ENCODE assay signal across 14 cellular contexts in genomic region chr4:128660361-128660964, GRCh38.
DNase-seq lines count a peak whose midpoint lies in the region; ATAC-seq and TF ChIP-seq lines count a peak whose summit lies in the region.
"Had no signal": no experiment of that assay in that cellular context is flagged by ENCODE, and none has a peak within 500 bp of the region (broad histone marks: within the 10 kb centered on the region; RNA-seq: fewer than 3 reads in every experiment).

No MANE protein-coding gene starts in this region.

- H3K4me3 ChIP-seq in PC-3 (ENCODE audit: low read length) (no peak overlapping the region), transverse colon (no peak overlapping the region)
- H3K4me3 ChIP-seq: skin epidermis had no signal

- H3K27ac ChIP-seq in PC-3 (ENCODE audit: low read length) (no peak overlapping the region), transverse colon (peak overlapping the region; percentile 67 to 85 (median 76)), foreskin keratinocyte (no peak overlapping the region)

- ATAC-seq in PC-3 = peak; percentile 45; the same call in 1 of the 2 replicates
- no peak for ATAC-seq in GM18909 (IDR thresholded peaks at IDR 0.05; ENCODE audit: poor library complexity, unreplicated experiment)
- no peak for ATAC-seq in foreskin keratinocyte
- ATAC-seq: effector memory CD8-positive, alpha-beta T cell had no signal

- H3K9me3 ChIP-seq in PC-3 (ENCODE audit: low read length) (no peaks in the 10 kb centered on the region), transverse colon (no peaks in the 10 kb centered on the region)

- intact Hi-C loops in PC-3 (cut with micrococcal nuclease) (no loop called here), transverse colon (cut with DNase I; ENCODE audit: low total_unique reads) (no loop called here)

- CTCF ChIA-PET in PC-3 (lab: Charles Lee) = no interaction called here

- H3K36me3 ChIP-seq in PC-3 (ENCODE audit: low read depth, low read length) = no peaks in the 10 kb centered on the region
- no peaks in the 10 kb centered on the region for H3K36me3 ChIP-seq in transverse colon

- TF ChIP-seq CTCF in PC-3 (conservative IDR thresholded peaks at IDR 0.05; ENCODE audit: low read depth, low read length) = no peak
- TF ChIP-seq CTCF in mesothelial cell of epicardium (IDR thresholded peaks at IDR 0.05; ENCODE audit: unreplicated experiment) = no peak
- TF ChIP-seq CTCF in transverse colon (IDR thresholded peaks at IDR 0.05) = no peak
- no peak for TF ChIP-seq CTCF in foreskin keratinocyte (conservative IDR thresholded peaks at IDR 0.05)

- H3K79me2 ChIP-seq in PC-3 (ENCODE audit: low read length) = no peaks in the 10 kb centered on the region

- no peaks in the 10 kb centered on the region for H3K27me3 Mint-ChIP-seq in mesothelial cell of epicardium (ENCODE audit: low read depth)

- POLR2A ChIA-PET in PC-3 (lab: Charles Lee; ENCODE audit: unreplicated experiment) = no interaction called here

- no peaks in the 10 kb centered on the region for H4K20me1 ChIP-seq in PC-3 (ENCODE audit: low read length)

- no peak overlapping the region for H3K4me3 Mint-ChIP-seq in mesothelial cell of epicardium
- H3K4me3 Mint-ChIP-seq: effector memory CD8-positive, alpha-beta T cell had no signal

- H3K9me2 ChIP-seq in PC-3 (replicated peaks; ENCODE audit: low read length) = no peaks in the 10 kb centered on the region

- TF ChIP-seq EP300 in transverse colon (IDR thresholded peaks at IDR 0.05; ENCODE audit: low read depth) = peak; percentile 96

- H3K4me2 ChIP-seq in PC-3 (ENCODE audit: low read length) = no peak overlapping the region

- H3K27me3 ChIP-seq in PC-3 (ENCODE audit: low read length) (no peaks in the 10 kb centered on the region), transverse colon (no peaks in the 10 kb centered on the region), foreskin keratinocyte (peaks cover 12% of the 10 kb centered on the region)

- no peaks in the 10 kb centered on the region for H3F3A ChIP-seq in PC-3 (ENCODE audit: low read length, unreplicated experiment)

- peak overlapping the region; percentile 79 for H3K27ac Mint-ChIP-seq in mesothelial cell of epicardium
- H3K27ac Mint-ChIP-seq: effector memory CD8-positive, alpha-beta T cell had no signal

- H3K9ac ChIP-seq in PC-3 (ENCODE audit: low read length) = no peak overlapping the region

- TF ChIP-seq POLR2A in transverse colon (IDR thresholded peaks at IDR 0.05) = no peak

- DNase-seq in PC-3 (no peak), fibroblast of gingiva (ENCODE audit: low read depth) (peak; percentile 98), mesothelial cell of epicardium (ENCODE audit: low spot score in 2 of 2, unreplicated experiment in 2 of 2) (no peak), transverse colon (no peak), glomerular visceral epithelial cell (ENCODE audit: extremely low spot score) (no peak), NCI-H2029 treated with DMSO at 0.1 percent for 48 hours (lab: John Stamatoyannopoulos, UW) (no peak), foreskin keratinocyte (no peak)
- DNase-seq: DND-41; effector memory CD8-positive, alpha-beta T cell; kidney; NCI-H2171; SHP77 had no signal

- WGBS in transverse colon (ENCODE audit: low coverage in 1 of 2), 2 donors = 50 to 63% methylated on average over 1 of the region's 1 CpG

- H3K36me3 Mint-ChIP-seq in mesothelial cell of epicardium = no peaks in the 10 kb centered on the region

- peaks cover 26% of the 10 kb centered on the region for H3K4me1 Mint-ChIP-seq in mesothelial cell of epicardium

- H3K9me3 Mint-ChIP-seq in mesothelial cell of epicardium = no peaks in the 10 kb centered on the region
- H3K9me3 Mint-ChIP-seq: effector memory CD8-positive, alpha-beta T cell had no signal

- in situ Hi-C loops in transverse colon (cut with MboI; ENCODE audit: low pct_ligation_motif_present in 1 of 4, low pct_unique_long_range_greater_than_20kb in 1 of 4, low sequenced_read_pairs in 3 of 4) = no loop called here

- no peak overlapping the region for H2AFZ ChIP-seq in PC-3 (ENCODE audit: low read length)

- H3K4me1 ChIP-seq in PC-3 (ENCODE audit: insufficient read depth, low read length) (no peaks in the 10 kb centered on the region), transverse colon (peaks cover 4 to 37% (median 17%) of the 10 kb centered on the region in 4 donors), foreskin keratinocyte (no peaks in the 10 kb centered on the region)

- no TSS peak for BruUV-seq in PC-3 (replicated peaks; lab: Mats Ljungman, UMichigan)

Comparison
In these comparisons a context has a peak if more than half of its experiments do, and no peak if none do; other contexts are left out.
1. H3K27ac ChIP-seq: peak in transverse colon (4 of 4); none in PC-3 (single experiment) and foreskin keratinocyte (single experiment).